ENCODE assay signal across 8 cellular contexts in the genomic region with DNA sequence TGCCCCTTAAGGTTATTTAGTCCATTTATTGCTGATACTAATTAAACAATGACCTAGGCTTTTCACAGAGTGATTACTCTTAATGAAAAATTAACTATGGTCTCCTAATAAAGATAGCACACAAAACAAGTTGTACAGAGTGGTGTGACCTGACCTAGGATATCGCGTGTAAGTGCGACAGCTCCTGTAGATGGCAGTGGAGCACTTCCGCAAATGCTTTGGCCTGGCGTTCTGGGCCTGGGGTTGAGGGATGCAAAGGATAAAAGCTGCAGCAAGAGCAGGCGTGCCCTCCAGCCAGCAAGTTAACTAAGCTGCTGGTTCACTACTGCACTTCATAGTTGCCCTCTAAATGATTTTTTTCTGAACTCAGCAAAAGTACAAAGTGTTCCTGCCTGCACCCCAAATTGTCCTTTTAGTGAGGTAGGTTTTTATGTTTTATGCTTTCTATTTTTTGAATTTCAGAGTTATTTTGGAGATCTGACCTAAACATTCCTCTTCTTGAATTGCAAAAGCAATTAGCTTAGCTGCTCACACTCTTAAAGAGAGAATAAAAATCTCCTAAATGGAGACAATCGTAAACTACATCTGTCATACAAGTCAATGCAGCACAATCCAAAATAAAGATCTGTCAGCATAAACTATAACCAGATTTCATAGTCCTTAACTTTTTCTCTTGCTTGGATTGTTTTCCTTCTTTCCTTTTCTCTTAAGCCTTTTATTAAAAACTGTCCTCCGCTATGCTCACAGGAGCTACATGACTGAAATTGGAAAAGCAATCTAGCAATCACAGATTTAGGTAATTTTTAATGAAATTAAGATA.
DNase-seq lines count a peak whose midpoint lies in the region; ATAC-seq and TF ChIP-seq lines count a peak whose summit lies in the region.

No MANE protein-coding gene starts in this region.

- no peaks in the 10 kb centered on the region for H3K9me3 ChIP-seq in aorta (ENCODE audit: control insufficient read depth, low read length)

- POLR2A ChIA-PET in RWPE1 (lab: Yijun Ruan, JAX; ENCODE audit: low non-redundant PET) = interaction anchor here (0.6 kb wide), 1 partner anchor 544 kb away, joined by 3 read pairs; no protein-coding TSS in a partner anchor

- CTCF ChIA-PET in RWPE1 (lab: Yijun Ruan, JAX) = interaction anchor here (0.5 to 2.4 kb wide), 39 partner anchors 9 to 1594 kb away, joined by 3 to 11 read pairs (median 4); no protein-coding TSS in a partner anchor

- peaks cover 0 to 3% of the 10 kb centered on the region in 2 donors for H3K4me1 ChIP-seq in aorta (ENCODE audit: control insufficient read depth in 1 of 2, insufficient read depth in 2 of 2, low read length in 2 of 2)

- WGBS in aorta, 2 donors = 20 to 21% methylated on average over 8 of the region's 8 CpGs

- intact Hi-C loops in dorsolateral prefrontal cortex (cut with DNase I) (loop anchor here in 1 of 2 donors (5.0 kb wide), 1 partner anchor 547 kb away; no protein-coding TSS in a partner anchor), aorta (cut with DNase I) (loop anchor here (5.0 to 10.0 kb wide), 3 partner anchors 612 to 627 kb away; no protein-coding TSS in a partner anchor)

- no peak overlapping the region for H3K4me3 ChIP-seq in dorsolateral prefrontal cortex
- no peak overlapping the region for H3K4me3 ChIP-seq in aorta (ENCODE audit: low read length in 2 of 2)

- H3K27me3 ChIP-seq in dorsolateral prefrontal cortex (no peaks in the 10 kb centered on the region), aorta (ENCODE audit: control insufficient read depth in 1 of 2, insufficient read depth in 2 of 2, low read length in 1 of 2) (no peaks in the 10 kb centered on the region)

- H3K36me3 ChIP-seq in aorta (ENCODE audit: control insufficient read depth in 1 of 2, insufficient read depth in 2 of 2, low read length in 1 of 2) = no peaks in the 10 kb centered on the region

- peak; percentile 91 for TF ChIP-seq CTCF in RWPE1 (conservative IDR thresholded peaks at IDR 0.05; ENCODE audit: low read depth)
- TF ChIP-seq CTCF in dorsolateral prefrontal cortex (IDR thresholded peaks at IDR 0.05 in 54 of 56, conservative IDR thresholded peaks at IDR 0.05 in 2 of 56; ENCODE audit: low read depth in 1 of 56, partially characterized antibody in 56 of 56) = peak; percentile 36 to 87 (median 72)

- DNase-seq in EH (ENCODE audit: low read depth) (peak; percentile 90), NAMALWA (ENCODE audit: low spot score) (peak; percentile 72), RWPE1 (ENCODE audit: low spot score) (peak; percentile 48), dorsolateral prefrontal cortex (peak; percentile 6 to 81 (median 66)), lung microvascular endothelial cell (ENCODE audit: low read depth in 2 of 2) (peak; percentile 82 to 88), aorta (peak; percentile 74 to 88)

- no peak overlapping the region for H3K27ac ChIP-seq in RWPE1
- H3K27ac ChIP-seq in dorsolateral prefrontal cortex = no peak overlapping the region
- H3K27ac ChIP-seq in aorta (ENCODE audit: low read depth in 1 of 2, low read length in 2 of 2) = no peak overlapping the region

- ATAC-seq in GM21786 (IDR thresholded peaks at IDR 0.05; ENCODE audit: unreplicated experiment) = peak; percentile 77
- ATAC-seq in aorta (ENCODE audit: low FRiP score) = peak; percentile 93
- no peak for ATAC-seq in HG03108 (IDR thresholded peaks at IDR 0.05; ENCODE audit: unreplicated experiment)
